23 cellular contexts compared by ENCODE assay signal in the genomic region with DNA sequence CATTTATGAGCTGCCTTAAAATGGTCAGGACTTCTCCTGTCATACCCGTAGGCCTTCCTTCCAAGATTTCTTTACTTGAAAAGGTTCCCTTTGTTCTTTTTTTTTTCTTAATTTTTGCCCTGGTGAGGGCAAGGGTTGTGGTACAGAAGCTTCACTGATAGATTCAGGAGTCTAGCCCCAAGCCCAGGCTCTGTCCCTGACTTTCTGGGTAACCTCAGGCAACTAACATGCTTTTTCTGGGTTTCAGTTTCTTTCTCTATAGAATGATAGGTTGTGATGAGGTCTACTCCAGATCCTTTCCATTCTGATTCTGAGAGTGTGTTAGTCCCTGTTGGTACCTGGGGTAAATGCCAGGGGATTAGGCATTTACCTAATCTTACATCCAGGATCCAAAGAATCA. TPM values are rescaled to one million over a fixed set of nuclear protein-coding genes. Genes with fewer than 3 reads are reported as not detected.
DNase-seq lines count a peak whose midpoint lies in the region; ATAC-seq and TF ChIP-seq lines count a peak whose summit lies in the region.
"Had no signal": no experiment of that assay in that cellular context is flagged by ENCODE, and none has a peak within 500 bp of the region (broad histone marks: within the 10 kb centered on the region; RNA-seq: fewer than 3 reads in every experiment).

No MANE protein-coding gene starts in this region.

- no peak overlapping the region for H3K4me3 ChIP-seq in neural progenitor cell
- H3K4me3 ChIP-seq: BLaER1, hepatocyte, SJCRH30, tibial artery had no signal

- no peak overlapping the region for H3K4me2 ChIP-seq in neural progenitor cell
- H3K4me2 ChIP-seq: hepatocyte had no signal

- CTCF ChIA-PET in activated CD8-positive, alpha-beta memory T cell treated with anti-CD3 and anti-CD28 coated beads, Interleukin-2, amount 10 ng/mL, durations not matched to agents 7 days and 5 days (lab: Charles Lee), result interaction anchor here (1.0 to 1.7 kb wide), 3 partner anchors 14 to 105 kb away, joined by 3 to 5 read pairs (median 3); no protein-coding TSS in a partner anchor
- CTCF ChIA-PET in activated CD8-positive, alpha-beta T cell treated with anti-CD3 and anti-CD28 coated beads, Interleukin-2, amount 10 ng/mL, durations not matched to agents 7 days and 5 days (lab: Charles Lee), result interaction anchor here (1.0 to 1.7 kb wide), 5 partner anchors 14 to 215 kb away, joined by 3 to 7 read pairs (median 4); partner anchors contain the start of gene NSFL1C

- no peak overlapping the region for H3K27ac ChIP-seq in neural progenitor cell
- H3K27ac ChIP-seq: BLaER1, hepatocyte, SJCRH30, tibial artery, WERI-Rb-1 had no signal

- TF ChIP-seq CTCF in nephron progenitor cell (IDR thresholded peaks at IDR 0.05), result no peak
- TF ChIP-seq CTCF in neural progenitor cell (IDR thresholded peaks at IDR 0.05), result no peak

- no peaks in the 10 kb centered on the region for H3K36me3 Mint-ChIP-seq in activated CD8-positive, alpha-beta memory T cell treated with anti-CD3 and anti-CD28 coated beads, Interleukin-2, amount 10 ng/mL, durations not matched to agents 7 days and 5 days
- H3K36me3 Mint-ChIP-seq in activated CD8-positive, alpha-beta T cell treated with anti-CD3 and anti-CD28 coated beads, Interleukin-2, amount 10 ng/mL, durations not matched to agents 7 days and 5 days (ENCODE audit: low read depth), result peaks cover 11% of the 10 kb centered on the region
- H3K36me3 Mint-ChIP-seq in nephron progenitor cell (ENCODE audit: low read depth) (no peaks in the 10 kb centered on the region), neural progenitor cell (no peaks in the 10 kb centered on the region)
- H3K36me3 Mint-ChIP-seq: stimulated activated effector memory CD8-positive, alpha-beta T cell treated with anti-CD3 and anti-CD28 coated beads, Interleukin-12 subunit alpha, Interleukin-12 subunit beta, amount 100 ng/mL, for 72 hours had no signal

- H3K27me3 Mint-ChIP-seq in activated CD8-positive, alpha-beta memory T cell treated with anti-CD3 and anti-CD28 coated beads, Interleukin-2, amount 10 ng/mL, durations not matched to agents 7 days and 5 days, result no peaks in the 10 kb centered on the region
- no peaks in the 10 kb centered on the region for H3K27me3 Mint-ChIP-seq in activated CD8-positive, alpha-beta T cell treated with anti-CD3 and anti-CD28 coated beads, Interleukin-2, amount 10 ng/mL, durations not matched to agents 7 days and 5 days (ENCODE audit: low read depth)
- H3K27me3 Mint-ChIP-seq in nephron progenitor cell (ENCODE audit: low read depth, poor library complexity), result peaks cover 9% of the 10 kb centered on the region
- H3K27me3 Mint-ChIP-seq in neural progenitor cell (ENCODE audit: insufficient read depth, low read depth), result no peaks in the 10 kb centered on the region

- no peak for DNase-seq in activated CD8-positive, alpha-beta memory T cell treated with anti-CD3 and anti-CD28 coated beads, Interleukin-2, amount 10 ng/mL, durations not matched to agents 7 days and 5 days
- DNase-seq in activated CD8-positive, alpha-beta memory T cell treated with anti-CD3 and anti-CD28 coated beads, Interleukin-2, amount 50 U/mL, for 4 hours, result no peak
- peak; percentile 42 for DNase-seq in activated CD8-positive, alpha-beta T cell treated with anti-CD3 and anti-CD28 coated beads, Interleukin-2, amount 10 ng/mL, durations not matched to agents 7 days and 5 days
- peak; percentile 48 for DNase-seq in epidermal melanocyte (ENCODE audit: insufficient read length, low spot score)
- DNase-seq in NCI-H1105 (lab: John Stamatoyannopoulos, UW), result no peak
- DNase-seq in nephron progenitor cell, result no peak
- no peak for DNase-seq in neural progenitor cell (ENCODE audit: low spot score)
- DNase-seq: amniotic stem cell, dermis blood vessel endothelial cell, GOT3, MV-4-11, NCI-H187 treated with DMSO at 0.1 percent for 48 hours, NCI-H226, NCI-H774, SJCRH30, tibial artery, WERI-Rb-1 had no signal

- peaks cover 35% of the 10 kb centered on the region for H3K4me1 ChIP-seq in neural progenitor cell

- peaks cover 21% of the 10 kb centered on the region for H3K4me1 Mint-ChIP-seq in activated CD8-positive, alpha-beta memory T cell treated with anti-CD3 and anti-CD28 coated beads, Interleukin-2, amount 10 ng/mL, durations not matched to agents 7 days and 5 days
- H3K4me1 Mint-ChIP-seq in activated CD8-positive, alpha-beta T cell treated with anti-CD3 and anti-CD28 coated beads, Interleukin-2, amount 10 ng/mL, durations not matched to agents 7 days and 5 days (ENCODE audit: low read depth), result peaks cover 43% of the 10 kb centered on the region
- peaks cover 22% of the 10 kb centered on the region for H3K4me1 Mint-ChIP-seq in nephron progenitor cell
- H3K4me1 Mint-ChIP-seq in neural progenitor cell, result peaks cover 8% of the 10 kb centered on the region

- no peak overlapping the region for H3K4me3 Mint-ChIP-seq in activated CD8-positive, alpha-beta memory T cell treated with anti-CD3 and anti-CD28 coated beads, Interleukin-2, amount 10 ng/mL, durations not matched to agents 7 days and 5 days
- peak overlapping the region; percentile 62 for H3K4me3 Mint-ChIP-seq in activated CD8-positive, alpha-beta T cell treated with anti-CD3 and anti-CD28 coated beads, Interleukin-2, amount 10 ng/mL, durations not matched to agents 7 days and 5 days
- H3K4me3 Mint-ChIP-seq in nephron progenitor cell, result no peak overlapping the region
- no peak overlapping the region for H3K4me3 Mint-ChIP-seq in neural progenitor cell
- H3K4me3 Mint-ChIP-seq: neural crest cell; stimulated activated effector memory CD8-positive, alpha-beta T cell treated with anti-CD3 and anti-CD28 coated beads, Interleukin-12 subunit alpha, Interleukin-12 subunit beta, amount 100 ng/mL, for 72 hours had no signal

- peak overlapping the region; percentile 77 for H3K27ac Mint-ChIP-seq in activated CD8-positive, alpha-beta memory T cell treated with anti-CD3 and anti-CD28 coated beads, Interleukin-2, amount 10 ng/mL, durations not matched to agents 7 days and 5 days
- H3K27ac Mint-ChIP-seq in activated CD8-positive, alpha-beta T cell treated with anti-CD3 and anti-CD28 coated beads, Interleukin-2, amount 10 ng/mL, durations not matched to agents 7 days and 5 days, result peak overlapping the region; percentile 88
- H3K27ac Mint-ChIP-seq in nephron progenitor cell (no peak overlapping the region), neural progenitor cell (no peak overlapping the region)
- H3K27ac Mint-ChIP-seq: progenitor cell of endocrine pancreas; stimulated activated effector memory CD8-positive, alpha-beta T cell treated with anti-CD3 and anti-CD28 coated beads, Interleukin-12 subunit alpha, Interleukin-12 subunit beta, amount 100 ng/mL, for 72 hours had no signal

- no peaks in the 10 kb centered on the region for H4K20me1 ChIP-seq in neural progenitor cell (ENCODE audit: low read depth)
- H4K20me1 ChIP-seq: BLaER1 had no signal

- POLR2A ChIA-PET in activated CD8-positive, alpha-beta T cell treated with anti-CD3 and anti-CD28 coated beads, Interleukin-2, amount 10 ng/mL, durations not matched to agents 7 days and 5 days (lab: Charles Lee), result interaction anchor here (1.1 to 1.8 kb wide), 2 partner anchors 13 to 61 kb away, joined by 3 to 5 read pairs; partner anchors contain the start of gene RAD21L1

- no peak overlapping the region for H3K9ac ChIP-seq in neural progenitor cell
- H3K9ac ChIP-seq: BLaER1 had no signal

- H3K27me3 ChIP-seq in neural progenitor cell, result no peaks in the 10 kb centered on the region
- H3K27me3 ChIP-seq: BLaER1, hepatocyte, SJCRH30, tibial artery had no signal

- no peaks in the 10 kb centered on the region for H3K79me2 ChIP-seq in neural progenitor cell (ENCODE audit: low read depth)
- H3K79me2 ChIP-seq: hepatocyte had no signal

- H2AFZ ChIP-seq in neural progenitor cell (replicated peaks), result no peak overlapping the region
- H2AFZ ChIP-seq: hepatocyte had no signal

- H3F3A ChIP-seq in neural progenitor cell (ENCODE audit: low read depth), result peaks cover 10% of the 10 kb centered on the region

- no peaks in the 10 kb centered on the region for H3K36me3 ChIP-seq in neural progenitor cell
- H3K36me3 ChIP-seq: BLaER1, SJCRH30, tibial artery, WERI-Rb-1 had no signal

- no peaks in the 10 kb centered on the region for H3K9me3 ChIP-seq in neural progenitor cell (ENCODE audit: low read depth)
- H3K9me3 ChIP-seq: BLaER1, SJCRH30, tibial artery had no signal

- H3K9me3 Mint-ChIP-seq in activated CD8-positive, alpha-beta memory T cell treated with anti-CD3 and anti-CD28 coated beads, Interleukin-2, amount 10 ng/mL, durations not matched to agents 7 days and 5 days (ENCODE audit: low read depth), result no peaks in the 10 kb centered on the region
- no peaks in the 10 kb centered on the region for H3K9me3 Mint-ChIP-seq in activated CD8-positive, alpha-beta T cell treated with anti-CD3 and anti-CD28 coated beads, Interleukin-2, amount 10 ng/mL, durations not matched to agents 7 days and 5 days (ENCODE audit: insufficient read depth)
- no peaks in the 10 kb centered on the region for H3K9me3 Mint-ChIP-seq in nephron progenitor cell
- H3K9me3 Mint-ChIP-seq in neural progenitor cell, result no peaks in the 10 kb centered on the region
- H3K9me3 Mint-ChIP-seq: neural crest cell; stimulated activated effector memory CD8-positive, alpha-beta T cell treated with anti-CD3 and anti-CD28 coated beads, Interleukin-12 subunit alpha, Interleukin-12 subunit beta, amount 100 ng/mL, for 72 hours had no signal

- ATAC-seq in activated CD8-positive, alpha-beta memory T cell treated with anti-CD3 and anti-CD28 coated beads, Interleukin-2, amount 10 ng/mL, durations not matched to agents 7 days and 5 days, result peak; percentile 76
- ATAC-seq in GM18867 (IDR thresholded peaks at IDR 0.05; ENCODE audit: unreplicated experiment), result peak; percentile 47
- ATAC-seq in activated CD8-positive, alpha-beta T cell treated with anti-CD3 and anti-CD28 coated beads, Interleukin-2, amount 10 ng/mL, durations not matched to agents 7 days and 5 days, result peak; percentile 83
- ATAC-seq: stimulated activated effector memory CD8-positive, alpha-beta T cell treated with anti-CD3 and anti-CD28 coated beads, Interleukin-12 subunit alpha, Interleukin-12 subunit beta, amount 100 ng/mL, for 72 hours had no signal

RNA-seq across cellular contexts. Expression of gene SNPH, which starts 21.2 kb away (rescaled TPM):
- 1 to 10 TPM; 3.6 to 4.2 TPM for total RNA-seq in activated CD8-positive, alpha-beta memory T cell treated with anti-CD3 and anti-CD28 coated beads, Interleukin-2, amount 10 ng/mL, durations not matched to agents 7 days and 5 days
- 1 to 10 TPM; 6.5 to 7.6 TPM for total RNA-seq in activated CD8-positive, alpha-beta T cell treated with anti-CD3 and anti-CD28 coated beads, Interleukin-2, amount 10 ng/mL, durations not matched to agents 7 days and 5 days
- 0.43 and 0.90 TPM in 2 replicates for total RNA-seq in neural progenitor cell (ENCODE audit: low replicate concordance)

RNA-seq across cellular contexts. Expression of gene SDCBP2, which starts 41.6 kb away (rescaled TPM):
- 1 to 10 TPM; 2.1 to 4.3 TPM for total RNA-seq in activated CD8-positive, alpha-beta memory T cell treated with anti-CD3 and anti-CD28 coated beads, Interleukin-2, amount 10 ng/mL, durations not matched to agents 7 days and 5 days
- 1 to 10 TPM; 1.9 to 2.0 TPM for total RNA-seq in activated CD8-positive, alpha-beta T cell treated with anti-CD3 and anti-CD28 coated beads, Interleukin-2, amount 10 ng/mL, durations not matched to agents 7 days and 5 days
- total RNA-seq in neural progenitor cell (ENCODE audit: low replicate concordance), result 1.6 and 6.6 TPM in 2 replicates

Comparison
In these comparisons a context has a peak if more than half of its experiments do, and no peak if none do; other contexts are left out.
1. DNase-seq: peak in activated CD8-positive, alpha-beta T cell treated with anti-CD3 and anti-CD28 coated beads, Interleukin-2, amount 10 ng/mL, durations not matched to agents 7 days and 5 days (single experiment) and epidermal melanocyte (single experiment); none in activated CD8-positive, alpha-beta memory T cell treated with anti-CD3 and anti-CD28 coated beads, Interleukin-2, amount 10 ng/mL, durations not matched to agents 7 days and 5 days (single experiment), activated CD8-positive, alpha-beta memory T cell treated with anti-CD3 and anti-CD28 coated beads, Interleukin-2, amount 50 U/mL, for 4 hours (single experiment), NCI-H1105 (single experiment), nephron progenitor cell (single experiment) and neural progenitor cell (single experiment).
2. H3K27ac Mint-ChIP-seq: peak in activated CD8-positive, alpha-beta memory T cell treated with anti-CD3 and anti-CD28 coated beads, Interleukin-2, amount 10 ng/mL, durations not matched to agents 7 days and 5 days (single experiment) and activated CD8-positive, alpha-beta T cell treated with anti-CD3 and anti-CD28 coated beads, Interleukin-2, amount 10 ng/mL, durations not matched to agents 7 days and 5 days (single experiment); none in nephron progenitor cell (single experiment) and neural progenitor cell (single experiment).
3. Peak in every context shown above with its lines, with median percentiles within 50 percentile points of each other: ATAC-seq.